36 cellular contexts compared by ENCODE assay signal in the genomic region with DNA sequence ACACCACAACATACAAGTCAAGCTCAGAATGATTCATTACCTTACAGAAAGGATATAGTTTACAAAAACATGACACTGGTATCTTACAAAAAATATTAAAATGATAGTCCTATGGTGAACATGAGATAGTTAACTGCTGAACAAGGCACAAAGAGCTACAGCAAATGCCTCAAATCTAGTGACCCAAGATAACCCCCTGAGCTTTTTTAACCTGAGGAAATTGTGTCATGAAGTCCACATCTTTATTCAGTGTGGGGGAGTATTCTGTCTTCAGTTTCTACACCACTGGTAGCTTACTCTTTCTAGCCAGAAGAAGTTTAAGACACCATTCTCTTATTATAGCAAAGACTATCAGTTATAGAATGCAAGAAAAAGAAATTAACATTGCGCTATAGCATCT.
"Had no signal": no experiment of that assay in that cellular context is flagged by ENCODE, and none has a peak within 500 bp of the region (broad histone marks: within the 10 kb centered on the region; RNA-seq: fewer than 3 reads in every experiment).

No MANE protein-coding gene starts in this region.

- H3K36me3 Mint-ChIP-seq: activated CD4-positive, alpha-beta memory T cell treated with anti-CD3 and anti-CD28 coated beads for 36 hours; activated naive CD4-positive, alpha-beta T cell treated with anti-CD3 and anti-CD28 coated beads, Interleukin-2, amount 50 U/mL, for 72 hours; activated naive CD8-positive, alpha-beta T cell treated with anti-CD3 and anti-CD28 coated beads for 36 hours had no signal

- DNase-seq: activated B cell treated with CpG ODN at 0.5 μM for 24 hours; activated CD4-positive, alpha-beta memory T cell treated with anti-CD3 and anti-CD28 coated beads for 36 hours; activated CD4-positive, alpha-beta T cell treated with anti-CD3 and anti-CD28 coated beads for 4 hours; activated CD4-positive, alpha-beta T cell treated with anti-CD3 and anti-CD28 coated beads, Interleukin-2, amount 10 ng/mL, durations not matched to agents 24 days and 14 days; activated CD4-positive, alpha-beta T cell treated with anti-CD3 and anti-CD28 coated beads, Interleukin-2, amount 50 U/mL, for 1 hour; activated CD4-positive, alpha-beta T cell treated with anti-CD3 and anti-CD28 coated beads, Interleukin-2, amount 50 U/mL, for 4 hours; activated CD4-positive, CD25-positive, alpha-beta regulatory T cell treated with anti-CD3 and anti-CD28 coated beads, Interleukin-2, amount 50 U/mL, for 72 hours; activated CD8-positive, alpha-beta memory T cell treated with anti-CD3 and anti-CD28 coated beads, Interleukin-2, amount 50 U/mL, for 4 hours; activated CD8-positive, alpha-beta T cell treated with anti-CD3 and anti-CD28 coated beads for 36 hours; activated effector memory CD4-positive, alpha-beta T cell treated with anti-CD3 and anti-CD28 coated beads, Interleukin-2, amount 50 U/mL, for 16 hours; activated gamma-delta T cell treated with Interleukin-2 at 50 U/mL for 16 hours; activated naive CD4-positive, alpha-beta T cell; activated naive CD4-positive, alpha-beta T cell treated with anti-CD3 and anti-CD28 coated beads for 36 hours; activated naive CD4-positive, alpha-beta T cell treated with anti-CD3 and anti-CD28 coated beads, Interleukin-2, amount 50 U/mL, for 16 hours; activated naive CD8-positive, alpha-beta T cell treated with anti-CD3 and anti-CD28 coated beads for 36 hours; activated T-cell treated with anti-CD3 and anti-CD28 coated beads for 4 hours; activated T-cell treated with anti-CD3 and anti-CD28 coated beads, Interleukin-2, amount 50 U/mL, for 1 hour; activated T-cell treated with anti-CD3 and anti-CD28 coated beads, Interleukin-2, amount 50 U/mL, for 4 hours; activated T-cell treated with anti-CD3 and anti-CD28 coated beads, Interleukin-2, amount 50 U/mL, for 72 hours; adrenal gland; amygdala; anterior cingulate cortex; caudate nucleus; cerebellar nuclear complex; T-helper 2 cell; T-helper 9 cell had no signal

- H3K27me3 ChIP-seq: adrenal gland, ascending aorta, cardiac muscle cell had no signal

- ATAC-seq: activated CD8-positive, alpha-beta T cell treated with anti-CD3 and anti-CD28 coated beads for 36 hours; activated naive CD4-positive, alpha-beta T cell treated with anti-CD3 and anti-CD28 coated beads, Interleukin-2, amount 50 U/mL, for 72 hours; activated T-cell treated with anti-CD3 and anti-CD28 coated beads, Interleukin-2, amount 50 U/mL, for 4 hours; activated T-cell treated with anti-CD3 and anti-CD28 coated beads, Interleukin-2, amount 50 U/mL, for 72 hours; activated T-helper 17 cell treated with anti-CD3 and anti-CD28 coated beads, Interleukin-2, amount 50 U/mL, for 72 hours had no signal

- H3K4me3 ChIP-seq: adrenal gland, ascending aorta, cardiac muscle cell had no signal

- H3K9me3 Mint-ChIP-seq: activated B cell treated with CpG ODN at 0.5 μM for 24 hours; activated CD4-positive, alpha-beta T cell treated with anti-CD3 and anti-CD28 coated beads, Interleukin-2, amount 10 ng/mL, durations not matched to agents 24 days and 14 days; activated T-helper 1 cell treated with anti-CD3 and anti-CD28 coated beads, Interleukin-12 subunit alpha, Interleukin-12 subunit beta, Interleukin-2, Interleukin-4 antibody, amounts not matched to agents 30 ng/mL and 10 ng/mL and 1 ng/mL, durations not matched to agents 14 hours and 24 hours and 36 hours; T-helper 1 cell treated with Interleukin-12 subunit alpha and Interleukin-12 subunit beta and Interleukin-4 antibody, amounts not matched to agents 30 μg/mL and 1 μg/mL, for 36 hours; T-helper 2 cell treated with Interferon-gamma antibody and Interleukin-4, amounts not matched to agents 5 μg/mL and 100 μg/mL, for 36 hours had no signal

- H3K27me3 Mint-ChIP-seq: activated CD4-positive, alpha-beta memory T cell treated with anti-CD3 and anti-CD28 coated beads for 36 hours; activated CD4-positive, alpha-beta T cell treated with anti-CD3 and anti-CD28 coated beads, Interleukin-2, amount 10 ng/mL, durations not matched to agents 24 days and 14 days; activated CD8-positive, alpha-beta T cell treated with anti-CD3 and anti-CD28 coated beads for 36 hours; activated naive CD8-positive, alpha-beta T cell treated with anti-CD3 and anti-CD28 coated beads for 36 hours; activated T-helper 17 cell treated with anti-CD3 and anti-CD28 coated beads, Interleukin-2, amount 50 U/mL, for 72 hours; brain; central memory CD8-positive, alpha-beta T cell had no signal

- H3K4me1 Mint-ChIP-seq: activated B cell treated with CpG ODN at 0.5 μM for 24 hours; activated CD4-positive, alpha-beta T cell treated with anti-CD3 and anti-CD28 coated beads, Interleukin-2, amount 10 ng/mL, durations not matched to agents 24 days and 14 days; activated naive CD8-positive, alpha-beta T cell treated with anti-CD3 and anti-CD28 coated beads for 36 hours; activated T-helper 17 cell treated with anti-CD3 and anti-CD28 coated beads, Interleukin-2, amount 50 U/mL, for 72 hours; central memory CD8-positive, alpha-beta T cell had no signal

- H3K27ac Mint-ChIP-seq: activated B cell treated with CpG ODN at 0.5 μM for 24 hours; activated CD4-positive, alpha-beta memory T cell treated with anti-CD3 and anti-CD28 coated beads for 36 hours; activated CD4-positive, alpha-beta T cell treated with anti-CD3 and anti-CD28 coated beads, Interleukin-2, amount 10 ng/mL, durations not matched to agents 24 days and 14 days; activated CD8-positive, alpha-beta T cell treated with anti-CD3 and anti-CD28 coated beads for 36 hours; activated naive CD4-positive, alpha-beta T cell treated with anti-CD3 and anti-CD28 coated beads for 36 hours; activated naive CD4-positive, alpha-beta T cell treated with anti-CD3 and anti-CD28 coated beads, Interleukin-2, amount 50 U/mL, for 72 hours; activated naive CD8-positive, alpha-beta T cell treated with anti-CD3 and anti-CD28 coated beads for 36 hours; activated T-cell treated with anti-CD3 and anti-CD28 coated beads, Interleukin-2, amount 50 U/mL, for 72 hours; activated T-helper 1 cell treated with anti-CD3 and anti-CD28 coated beads, Interleukin-12 subunit alpha, Interleukin-12 subunit beta, Interleukin-2, Interleukin-4 antibody, amounts not matched to agents 30 ng/mL and 10 ng/mL and 1 ng/mL, durations not matched to agents 14 hours and 24 hours and 36 hours; activated T-helper 17 cell treated with anti-CD3 and anti-CD28 coated beads, Interleukin-2, amount 50 U/mL, for 72 hours; T-helper 1 cell treated with Interleukin-12 subunit alpha and Interleukin-12 subunit beta and Interleukin-4 antibody, amounts not matched to agents 30 μg/mL and 1 μg/mL, for 36 hours; T-helper 2 cell treated with Interferon-gamma antibody and Interleukin-4, amounts not matched to agents 5 μg/mL and 100 μg/mL, for 36 hours had no signal

- H3K27ac ChIP-seq: adrenal gland, ascending aorta, cardiac muscle cell, VCaP had no signal

- H3K4me3 Mint-ChIP-seq: activated B cell treated with CpG ODN at 0.5 μM for 24 hours; activated CD4-positive, alpha-beta memory T cell treated with anti-CD3 and anti-CD28 coated beads for 36 hours; activated CD4-positive, alpha-beta T cell treated with anti-CD3 and anti-CD28 coated beads, Interleukin-2, amount 10 ng/mL, durations not matched to agents 24 days and 14 days; activated CD8-positive, alpha-beta T cell treated with anti-CD3 and anti-CD28 coated beads for 36 hours; activated naive CD4-positive, alpha-beta T cell treated with anti-CD3 and anti-CD28 coated beads for 36 hours; activated naive CD8-positive, alpha-beta T cell treated with anti-CD3 and anti-CD28 coated beads for 36 hours; activated T-cell treated with anti-CD3 and anti-CD28 coated beads, Interleukin-2, amount 50 U/mL, for 4 hours; activated T-cell treated with anti-CD3 and anti-CD28 coated beads, Interleukin-2, amount 50 U/mL, for 72 hours; activated T-helper 1 cell treated with anti-CD3 and anti-CD28 coated beads, Interleukin-12 subunit alpha, Interleukin-12 subunit beta, Interleukin-2, Interleukin-4 antibody, amounts not matched to agents 30 ng/mL and 10 ng/mL and 1 ng/mL, durations not matched to agents 14 hours and 24 hours and 36 hours; activated T-helper 17 cell treated with anti-CD3 and anti-CD28 coated beads, Interleukin-2, amount 50 U/mL, for 72 hours; brain; central memory CD8-positive, alpha-beta T cell; T-helper 1 cell treated with Interleukin-12 subunit alpha and Interleukin-12 subunit beta and Interleukin-4 antibody, amounts not matched to agents 30 μg/mL and 1 μg/mL, for 36 hours; T-helper 2 cell treated with Interferon-gamma antibody and Interleukin-4, amounts not matched to agents 5 μg/mL and 100 μg/mL, for 36 hours had no signal

- H3K4me1 ChIP-seq: ascending aorta had no signal

- H3K36me3 ChIP-seq: adrenal gland, ascending aorta, cardiac muscle cell had no signal

- H3K9me3 ChIP-seq: adrenal gland, ascending aorta had no signal
